In genomic region chr1:158901623-158902022, GRCh38 we compare ENCODE assay signal across 8 cellular contexts. TPM values are rescaled to one million over a fixed set of nuclear protein-coding genes. Genes with fewer than 3 reads are reported as not detected.
"Had no signal": no experiment of that assay in that cellular context is flagged by ENCODE, and none has a peak within 500 bp of the region (broad histone marks: within the 10 kb centered on the region; RNA-seq: fewer than 3 reads in every experiment).

No MANE protein-coding gene starts in this region.

- H3K4me3 Mint-ChIP-seq: HFFc6 had no signal

- ATAC-seq: HCT116 had no signal

- H3K27ac ChIP-seq: GM23248 had no signal

- H3K9me3 ChIP-seq: HAP-1 had no signal

- H3K4me3 ChIP-seq: GM23248, HAP-1 had no signal

- H3K27ac Mint-ChIP-seq: HFFc6 had no signal

- H3K36me3 ChIP-seq: HAP-1 had no signal

- DNase-seq: GM23248, GOT3, H7, HFFc6, IMR-90 had no signal

- H3K4me1 ChIP-seq: HAP-1 had no signal

RNA-seq across cellular contexts. Expression of gene PYHIN1, which starts 29.7 kb away (rescaled TPM):
- total RNA-seq: GM23248, H7, HFFc6, HT-29, IMR-90 had no signal
